In genomic region chr17:17424552-17424951, GRCh38 we compare ENCODE assay signal across 32 cellular contexts.
"Had no signal": no experiment of that assay in that cellular context is flagged by ENCODE, and none has a peak within 500 bp of the region (broad histone marks: within the 10 kb centered on the region; RNA-seq: fewer than 3 reads in every experiment).

No MANE protein-coding gene starts in this region.

- ATAC-seq: activated CD4-positive, alpha-beta T cell treated with anti-CD3 and anti-CD28 coated beads for 36 hours; activated CD8-positive, alpha-beta memory T cell treated with anti-CD3 and anti-CD28 coated beads, Interleukin-2, amount 10 ng/mL, durations not matched to agents 7 days and 5 days had no signal

- H3K27me3 ChIP-seq: MG63, SJSA1 had no signal

- H3K9me3 ChIP-seq: MG63, SK-N-SH had no signal

- H3K36me3 ChIP-seq: brain microvascular endothelial cell, MG63, SJSA1 had no signal

- DNase-seq: activated CD4-positive, alpha-beta T cell treated with anti-CD3 and anti-CD28 coated beads for 36 hours; activated CD4-positive, alpha-beta T cell treated with anti-CD3 and anti-CD28 coated beads, Interleukin-2, amount 10 ng/mL, durations not matched to agents 7 days and 5 days; activated CD4-positive, alpha-beta T cell treated with anti-CD3 and anti-CD28 coated beads, Interleukin-2, amount 50 U/mL, for 48 hours; activated CD8-positive, alpha-beta memory T cell treated with anti-CD3 and anti-CD28 coated beads, Interleukin-2, amount 10 ng/mL, durations not matched to agents 7 days and 5 days; activated CD8-positive, alpha-beta memory T cell treated with anti-CD3 and anti-CD28 coated beads, Interleukin-2, amount 50 U/mL, for 48 hours; activated effector memory CD4-positive, alpha-beta T cell treated with Interleukin-2 at 50 U/mL for 16 hours; activated naive CD4-positive, alpha-beta T cell; activated naive CD4-positive, alpha-beta T cell treated with anti-CD3 and anti-CD28 coated beads, Interleukin-2, amount 50 U/mL, for 16 hours; activated naive CD8-positive, alpha-beta T cell treated with anti-CD3 and anti-CD28 coated beads for 36 hours; activated T-cell treated with anti-CD3 and anti-CD28 coated beads, Interleukin-2, amount 50 U/mL, for 48 hours; amniotic stem cell; aorta; brain microvascular endothelial cell; central memory CD4-positive, alpha-beta T cell; Kasumi-1; KG1; MG63; NCI-H1092; NCI-H1436 treated with DMSO at 0.1 percent for 48 hours; NCI-H1694 treated with DMSO at 0.1 percent for 48 hours; NCI-H2029; NCI-H2107; NCI-H2171; NCI-H510A; NCI-H526; NCI-H748 treated with DMSO at 0.1 percent for 48 hours; NK-92 treated with Interleukin-12 subunit alpha and Interleukin-12 subunit beta, amount 100 ng/mL, for 24 hours; SHP77 treated with DMSO at 0.1 percent for 48 hours; SK-N-SH had no signal

- H3K4me3 Mint-ChIP-seq: activated CD4-positive, alpha-beta T cell treated with anti-CD3 and anti-CD28 coated beads for 36 hours; activated CD4-positive, alpha-beta T cell treated with anti-CD3 and anti-CD28 coated beads, Interleukin-2, amount 10 ng/mL, durations not matched to agents 7 days and 5 days; activated CD8-positive, alpha-beta memory T cell treated with anti-CD3 and anti-CD28 coated beads, Interleukin-2, amount 10 ng/mL, durations not matched to agents 7 days and 5 days; activated naive CD8-positive, alpha-beta T cell treated with anti-CD3 and anti-CD28 coated beads for 36 hours; T-helper 1 cell treated with Interleukin-12 subunit alpha and Interleukin-12 subunit beta and Interleukin-4 antibody, amounts not matched to agents 30 μg/mL and 1 μg/mL, for 36 hours; T-helper 2 cell treated with Interferon-gamma antibody and Interleukin-4, amounts not matched to agents 5 μg/mL and 100 μg/mL, for 36 hours had no signal

- H3K9me3 Mint-ChIP-seq: activated naive CD8-positive, alpha-beta T cell treated with anti-CD3 and anti-CD28 coated beads for 36 hours had no signal

- H3K27me3 Mint-ChIP-seq: activated CD4-positive, alpha-beta T cell treated with anti-CD3 and anti-CD28 coated beads for 36 hours; activated naive CD8-positive, alpha-beta T cell treated with anti-CD3 and anti-CD28 coated beads for 36 hours had no signal

- H3K27ac ChIP-seq: brain microvascular endothelial cell, SJSA1 had no signal

- H3K27ac Mint-ChIP-seq: activated CD4-positive, alpha-beta T cell treated with anti-CD3 and anti-CD28 coated beads for 36 hours; activated CD4-positive, alpha-beta T cell treated with anti-CD3 and anti-CD28 coated beads, Interleukin-2, amount 10 ng/mL, durations not matched to agents 7 days and 5 days; activated CD8-positive, alpha-beta memory T cell treated with anti-CD3 and anti-CD28 coated beads, Interleukin-2, amount 10 ng/mL, durations not matched to agents 7 days and 5 days; activated naive CD8-positive, alpha-beta T cell treated with anti-CD3 and anti-CD28 coated beads for 36 hours; T-helper 1 cell treated with Interleukin-12 subunit alpha and Interleukin-12 subunit beta and Interleukin-4 antibody, amounts not matched to agents 30 μg/mL and 1 μg/mL, for 36 hours; T-helper 2 cell treated with Interferon-gamma antibody and Interleukin-4, amounts not matched to agents 5 μg/mL and 100 μg/mL, for 36 hours had no signal

- H3K36me3 Mint-ChIP-seq: activated naive CD8-positive, alpha-beta T cell treated with anti-CD3 and anti-CD28 coated beads for 36 hours had no signal

- H3K4me3 ChIP-seq: MG63, SJSA1 had no signal

- H3K4me1 Mint-ChIP-seq: activated CD4-positive, alpha-beta T cell treated with anti-CD3 and anti-CD28 coated beads for 36 hours; activated naive CD8-positive, alpha-beta T cell treated with anti-CD3 and anti-CD28 coated beads for 36 hours had no signal
